In genomic region chr5:148401604-148402003, GRCh38 we compare ENCODE assay signal across 12 cellular contexts. TPM values are rescaled to one million over a fixed set of nuclear protein-coding genes. Genes with fewer than 3 reads are reported as not detected.
DNase-seq lines count a peak whose midpoint lies in the region; ATAC-seq and TF ChIP-seq lines count a peak whose summit lies in the region.
"Had no signal": no experiment of that assay in that cellular context is flagged by ENCODE, and none has a peak within 500 bp of the region (broad histone marks: within the 10 kb centered on the region; RNA-seq: fewer than 3 reads in every experiment).

No MANE protein-coding gene starts in this region.

- H3K27ac ChIP-seq in CD4-positive, alpha-beta T cell (ENCODE audit: low read depth, low read length) = peak overlapping the region; percentile 3
- H3K27ac ChIP-seq in Karpas-422 (ENCODE audit: low read length) (peak overlapping the region; percentile 85), coronary artery (peak overlapping the region; percentile 10 to 73), adrenal gland (peak overlapping the region in 2 of 5 donors; percentile 22 to 48), RWPE1 (no peak overlapping the region)

- peak overlapping the region; percentile 72 for H3K4me2 ChIP-seq in Karpas-422 (ENCODE audit: low read depth, low read length, poor library complexity, severe bottlenecking)

- CTCF ChIA-PET in CD4-positive, alpha-beta T cell (lab: Charles Lee) = interaction anchor here (1.7 kb wide), 1 partner anchor 11 kb away, joined by 4 read pairs; no protein-coding TSS in a partner anchor
- CTCF ChIA-PET in RWPE1 (lab: Yijun Ruan, JAX) = interaction anchor here (0.9 kb wide), 1 partner anchor 329 kb away, joined by 3 read pairs; no protein-coding TSS in a partner anchor

- H3K27me3 ChIP-seq in CD4-positive, alpha-beta T cell (ENCODE audit: control insufficient read depth, insufficient read depth, low read length) = no peaks in the 10 kb centered on the region
- H3K27me3 ChIP-seq in Karpas-422 (ENCODE audit: low read length) (no peaks in the 10 kb centered on the region), adrenal gland (no peaks in the 10 kb centered on the region)
- H3K27me3 ChIP-seq: dorsolateral prefrontal cortex had no signal

- peaks cover 76% of the 10 kb centered on the region for H3K36me3 ChIP-seq in Karpas-422 (ENCODE audit: insufficient read depth, low read length)
- H3K36me3 ChIP-seq in adrenal gland (replicated peaks in 1 of 2) = peaks cover 0 to 43% of the 10 kb centered on the region in 2 donors

- H3K79me2 ChIP-seq in Karpas-422 (ENCODE audit: low read length) = peaks cover 80% of the 10 kb centered on the region

- H2AFZ ChIP-seq in Karpas-422 (ENCODE audit: low read length) = no peak overlapping the region

- peaks cover 51% of the 10 kb centered on the region for H3K4me1 ChIP-seq in Karpas-422 (ENCODE audit: low read length)
- H3K4me1 ChIP-seq in adrenal gland (replicated peaks in 1 of 2) = peaks cover 0 to 20% of the 10 kb centered on the region in 2 donors

- peak overlapping the region; percentile 31 for H3K27ac Mint-ChIP-seq in CD4-positive, alpha-beta T cell
- peak overlapping the region; percentile 93 for H3K27ac Mint-ChIP-seq in osteocyte (ENCODE audit: unreplicated experiment)

- no peak overlapping the region for H3K4me3 Mint-ChIP-seq in CD4-positive, alpha-beta T cell
- H3K4me3 Mint-ChIP-seq in osteocyte (ENCODE audit: unreplicated experiment) = peak overlapping the region; percentile 11

- no peaks in the 10 kb centered on the region for H4K20me1 ChIP-seq in Karpas-422 (ENCODE audit: insufficient read depth, low read depth, low read length)

- H3K4me3 ChIP-seq in Karpas-422 (ENCODE audit: low read length) = no peak overlapping the region
- no peak overlapping the region for H3K4me3 ChIP-seq in coronary artery
- H3K4me3 ChIP-seq in adrenal gland = no peak overlapping the region
- H3K4me3 ChIP-seq: dorsolateral prefrontal cortex had no signal

- H3K9me3 Mint-ChIP-seq in CD4-positive, alpha-beta T cell = no peaks in the 10 kb centered on the region
- H3K9me3 Mint-ChIP-seq in osteocyte (ENCODE audit: unreplicated experiment) = no peaks in the 10 kb centered on the region

- peaks cover 93% of the 10 kb centered on the region for H3K36me3 Mint-ChIP-seq in CD4-positive, alpha-beta T cell (ENCODE audit: low read depth)
- H3K36me3 Mint-ChIP-seq in osteocyte (ENCODE audit: unreplicated experiment) = peaks cover 69% of the 10 kb centered on the region

- H3K9me3 ChIP-seq in CD4-positive, alpha-beta T cell (ENCODE audit: control insufficient read depth, low read length) = no peaks in the 10 kb centered on the region
- H3K9me3 ChIP-seq in Karpas-422 (ENCODE audit: low read length) = no peaks in the 10 kb centered on the region
- no peaks in the 10 kb centered on the region for H3K9me3 ChIP-seq in adrenal gland (replicated peaks in 1 of 3)

- no peak for TF ChIP-seq POLR2A in adrenal gland (IDR thresholded peaks at IDR 0.05)

- POLR2A ChIA-PET in CD4-positive, alpha-beta T cell (lab: Charles Lee) = no interaction called here
- POLR2A ChIA-PET in RWPE1 (lab: Yijun Ruan, JAX; ENCODE audit: low non-redundant PET) = no interaction called here

- H3K27me3 Mint-ChIP-seq in CD4-positive, alpha-beta T cell = no peaks in the 10 kb centered on the region
- H3K27me3 Mint-ChIP-seq in osteocyte (ENCODE audit: unreplicated experiment) = no peaks in the 10 kb centered on the region

- intact Hi-C loops in CD4-positive, alpha-beta T cell (cut with DNase I, micrococcal nuclease) = no loop called here
- intact Hi-C loops in adrenal gland (cut with DNase I) = no loop called here

- no peaks in the 10 kb centered on the region for H3K9me2 ChIP-seq in Karpas-422 (replicated peaks; ENCODE audit: insufficient read depth, low read length)

- H3K9ac ChIP-seq in Karpas-422 (ENCODE audit: low read length) = no peak overlapping the region

- WGBS in adrenal gland, 4 donors = 52 to 69% (median 60%) methylated on average over 2 of the region's 2 CpGs

- ATAC-seq in CD4-positive, alpha-beta T cell (ENCODE audit: poor library complexity) = no peak
- ATAC-seq in HG03571 (IDR thresholded peaks at IDR 0.05; ENCODE audit: unreplicated experiment) = no peak

- DNase-seq in CD4-positive, alpha-beta T cell = no peak
- DNase-seq in Karpas-422 = no peak
- no peak for DNase-seq in coronary artery (ENCODE audit: low spot score)
- DNase-seq in osteocyte (ENCODE audit: extremely low spot score, unreplicated experiment) = no peak
- no peak for DNase-seq in adrenal gland
- DNase-seq in RWPE1 (ENCODE audit: low spot score) = no peak
- DNase-seq in AG08396 (ENCODE audit: low spot score) = no peak
- DNase-seq: activated T-cell treated with anti-CD3 and anti-CD28 coated beads, Interleukin-2, amount 50 U/mL, for 1 hour; dorsolateral prefrontal cortex; NCI-H524; occipital lobe had no signal

- TF ChIP-seq CTCF in CD4-positive, alpha-beta T cell (IDR thresholded peaks at IDR 0.05) = no peak
- TF ChIP-seq CTCF in coronary artery (IDR thresholded peaks at IDR 0.05) = no peak
- no peak for TF ChIP-seq CTCF in osteocyte (IDR thresholded peaks at IDR 0.05)
- TF ChIP-seq CTCF in adrenal gland (IDR thresholded peaks at IDR 0.05) = no peak
- no peak for TF ChIP-seq CTCF in RWPE1 (conservative IDR thresholded peaks at IDR 0.05; ENCODE audit: low read depth)

- H3K4me1 Mint-ChIP-seq in CD4-positive, alpha-beta T cell (ENCODE audit: low read depth) = peaks cover 48% of the 10 kb centered on the region
- H3K4me1 Mint-ChIP-seq in osteocyte (ENCODE audit: unreplicated experiment) = peaks cover 24% of the 10 kb centered on the region

RNA-seq across cellular contexts. Expression of gene FBXO38, which starts 17.8 kb away (rescaled TPM):
- total RNA-seq in CD4-positive, alpha-beta T cell = 10 to 100 TPM; 45.7 to 47.3 TPM
- 56.7 and 130 TPM in 2 replicates for total RNA-seq in Karpas-422 (2014; rRNA removed; shearing (Covaris generic); ENCODE audit: low replicate concordance)
- total RNA-seq in osteocyte (50.1 TPM in 2 replicates), adrenal gland (10 to 100 TPM; 32.2 to 88.2 (median 41.9) TPM)
- 10 to 100 TPM; 12.3 to 48.6 (median 14.6) TPM for polyA plus RNA-seq in adrenal gland
